Comparison of ENCODE assay signal across 14 cellular contexts in the genomic region with DNA sequence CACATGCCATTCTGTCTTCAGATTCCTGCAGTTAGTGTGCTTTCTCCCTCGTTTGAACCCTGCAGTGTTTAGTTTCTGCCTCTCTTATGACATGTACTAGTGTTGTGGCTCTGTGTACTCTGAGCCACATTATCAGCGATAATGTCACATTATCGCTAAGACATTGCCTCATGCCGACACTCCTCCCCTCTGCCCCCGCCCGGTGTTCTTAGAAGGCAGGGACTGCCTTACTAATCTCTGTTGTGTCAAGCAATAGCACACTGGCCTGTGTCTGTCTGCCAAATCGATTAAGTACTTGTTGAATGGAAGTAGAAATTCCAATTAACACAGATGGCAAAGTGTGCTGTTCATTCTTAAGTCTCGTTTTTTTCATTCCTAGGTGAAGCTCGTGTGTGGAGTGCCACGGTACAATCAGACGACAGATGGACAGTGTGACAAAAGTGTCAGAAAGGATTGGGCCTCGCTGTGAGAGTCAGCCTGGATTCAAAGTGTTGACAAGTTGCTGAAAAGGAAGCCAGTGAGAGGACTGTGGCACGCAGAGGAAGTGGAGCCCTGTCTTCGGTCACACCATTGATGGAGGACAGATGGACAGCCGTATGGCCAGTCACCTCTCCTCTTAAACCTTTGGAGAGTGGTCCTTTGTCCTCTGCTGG. TPM values are rescaled to one million over a fixed set of nuclear protein-coding genes. Genes with fewer than 3 reads are reported as not detected.
DNase-seq lines count a peak whose midpoint lies in the region; ATAC-seq, FAIRE-seq and TF ChIP-seq lines count a peak whose summit lies in the region.
"Had no signal": no experiment of that assay in that cellular context is flagged by ENCODE, and none has a peak within 500 bp of the region (broad histone marks: within the 10 kb centered on the region; RNA-seq: fewer than 3 reads in every experiment).

No MANE protein-coding gene starts in this region.

- no peaks in the 10 kb centered on the region for H3K79me1 ChIP-seq in H9 (ENCODE audit: insufficient read depth, low read depth, low read length, poor library complexity, severe bottlenecking)

- POLR2A ChIA-PET in GM12878 (lab: Charles Lee) = no interaction called here

- no peak overlapping the region for H2BK12ac ChIP-seq in H9 (ENCODE audit: insufficient read length, low read depth, low read length)

- H3K36me3 Mint-ChIP-seq in H9 (ENCODE audit: insufficient read depth in 1 of 3, low read depth in 3 of 3) = peaks cover 0 to 2% (median 0%) of the 10 kb centered on the region in 3 experiments; a peak in 2 of 7 replicates

- H4K5ac ChIP-seq in H9 (ENCODE audit: insufficient read length, low read depth, low read length) = no peak overlapping the region

- RAD21 ChIA-PET in GM12878 (lab: Charles Lee; ENCODE audit: unreplicated experiment) = no interaction called here

- TF ChIP-seq CTCF in GM12878 (IDR thresholded peaks at IDR 0.05 in 2 of 3, conservative IDR thresholded peaks at IDR 0.05 in 1 of 3; ENCODE audit: control insufficient read depth in 2 of 3, extremely low read depth in 1 of 3, insufficient read depth in 1 of 3, low read depth in 3 of 3, low read length in 3 of 3) = no peak
- TF ChIP-seq CTCF in gastrocnemius medialis (IDR thresholded peaks at IDR 0.05 in 4 of 5, conservative IDR thresholded peaks at IDR 0.05 in 1 of 5) = no peak
- TF ChIP-seq CTCF in H9 (conservative IDR thresholded peaks at IDR 0.05) = no peak

- H3K27me3 ChIP-seq in GM12878 (replicated peaks in 1 of 2; ENCODE audit: control insufficient read depth in 2 of 2, insufficient read depth in 2 of 2, low read length in 1 of 2) (no peaks in the 10 kb centered on the region), right cardiac atrium (ENCODE audit: control insufficient read depth, insufficient read depth) (no peaks in the 10 kb centered on the region), gastrocnemius medialis (no peaks in the 10 kb centered on the region), H9 (ENCODE audit: insufficient read depth, low read length) (no peaks in the 10 kb centered on the region)
- H3K27me3 ChIP-seq: foreskin keratinocyte had no signal

- SMC1A ChIA-PET in GM12878 (lab: Charles Lee; ENCODE audit: uncharacterized antibody, unreplicated experiment) = interaction anchor here (1.9 kb wide), 1 partner anchor 14 kb away, joined by 7 read pairs; no protein-coding TSS in a partner anchor

- WGBS in GM12878 (ENCODE audit: insufficient coverage, insufficient replicate concordance, low lambda C conversion rate, missing lambda C conversion rate) = 98% methylated on average over 15 of the region's 15 CpGs
- WGBS in right cardiac atrium = 40% methylated on average over 15 of the region's 15 CpGs
- WGBS in H9 (ENCODE audit: extremely low coverage, insufficient read length, low lambda C conversion rate) = no CpG with 5 or more reads among the region's 15 CpGs

- H3K27ac ChIP-seq in GM12878 (ENCODE audit: control insufficient read depth, insufficient read depth) (no peak overlapping the region), right cardiac atrium (ENCODE audit: low read length) (peak overlapping the region; percentile 71), gastrocnemius medialis (peak overlapping the region in 3 of 4 donors; percentile 51 to 63 (median 51)), H9 (ENCODE audit: insufficient read length, low read depth, low read length) (no peak overlapping the region)
- H3K27ac ChIP-seq: foreskin keratinocyte had no signal

- H3K23me2 ChIP-seq in H9 (ENCODE audit: insufficient read length, low read depth, low read length, poor library complexity, severe bottlenecking) = no peaks in the 10 kb centered on the region

- H3K9me3 ChIP-seq in GM12878 (replicated peaks; ENCODE audit: control insufficient read depth, insufficient read depth, low read length) (no peaks in the 10 kb centered on the region), right cardiac atrium (ENCODE audit: control insufficient read depth, low read length) (no peaks in the 10 kb centered on the region), gastrocnemius medialis (no peaks in the 10 kb centered on the region), H9 (ENCODE audit: control insufficient read depth, low read depth, low read length) (no peaks in the 10 kb centered on the region)

- H2BK5ac ChIP-seq in H9 (ENCODE audit: insufficient read length, low read length) = no peak overlapping the region

- no peak overlapping the region for H2AK5ac ChIP-seq in H9 (ENCODE audit: insufficient read length, low read length)

- peaks cover 3 to 8% of the 10 kb centered on the region in 2 experiments; a peak in 3 of 4 replicates for H3K36me3 ChIP-seq in GM12878 (ENCODE audit: control insufficient read depth in 2 of 2, insufficient read depth in 2 of 2, low read length in 1 of 2)
- peaks cover 0 to 23% of the 10 kb centered on the region in 2 donors for H3K36me3 ChIP-seq in gastrocnemius medialis

- no peak overlapping the region for H3K4me3 Mint-ChIP-seq in H9
- H3K4me3 Mint-ChIP-seq: mesothelial cell of epicardium; stimulated activated naive CD8-positive, alpha-beta T cell treated with anti-CD3 and anti-CD28 coated beads, Interleukin-15, Interleukin-2, amounts not matched to agents 100 ng/mL and 50 ng/mL, for 24 hours had no signal

- H4K20me1 ChIP-seq in GM12878 (ENCODE audit: control insufficient read depth, insufficient read depth) = peaks cover 3% of the 10 kb centered on the region; the same call in 1 of the 2 replicates
- H4K20me1 ChIP-seq in H9 (ENCODE audit: control insufficient read depth, insufficient read depth, insufficient read length) = no peaks in the 10 kb centered on the region

- no peak overlapping the region for H3K14ac ChIP-seq in H9 (ENCODE audit: insufficient read depth, low read length)

- no peak for FAIRE-seq in GM12878 (lab: Jason Lieb, UNC)

- no peak overlapping the region for H3T11ph ChIP-seq in H9 (ENCODE audit: low read length)

- TF ChIP-seq POLR2A in GM12878 (IDR thresholded peaks at IDR 0.05; ENCODE audit: low read depth, low read length) = no peak
- no peak for TF ChIP-seq POLR2A in gastrocnemius medialis (IDR thresholded peaks at IDR 0.05)
- TF ChIP-seq POLR2A in GM18505 (IDR thresholded peaks at IDR 0.05; ENCODE audit: borderline replicate concordance, extremely low read depth, insufficient read depth, insufficient read length) = no peak

- H2BK120ac ChIP-seq in H9 (ENCODE audit: low read depth, low read length, poor library complexity, severe bottlenecking) = no peak overlapping the region

- H3K9me3 Mint-ChIP-seq in H9 = no peaks in the 10 kb centered on the region
- H3K9me3 Mint-ChIP-seq: mesothelial cell of epicardium; stimulated activated naive CD8-positive, alpha-beta T cell treated with anti-CD3 and anti-CD28 coated beads, Interleukin-15, Interleukin-2, amounts not matched to agents 100 ng/mL and 50 ng/mL, for 24 hours had no signal

- H3K27ac Mint-ChIP-seq in H9 = no peak overlapping the region
- H3K27ac Mint-ChIP-seq: mesothelial cell of epicardium had no signal

- H2AFZ ChIP-seq in GM12878 (ENCODE audit: control insufficient read depth, low read depth, low read length) (no peak overlapping the region), H9 (ENCODE audit: low read length) (no peak overlapping the region)

- no peak overlapping the region for H2BK15ac ChIP-seq in H9 (ENCODE audit: low read depth, low read length)

- no peak for TF ChIP-seq EP300 in GM12878 (IDR thresholded peaks at IDR 0.05; ENCODE audit: borderline replicate concordance in 1 of 2, control insufficient read depth in 1 of 2, low read depth in 2 of 2, low read length in 2 of 2)

- no peak overlapping the region for H3K4me3 ChIP-seq in GM12878
- peak overlapping the region; percentile 6 for H3K4me3 ChIP-seq in right cardiac atrium (ENCODE audit: low read length)
- H3K4me3 ChIP-seq in gastrocnemius medialis = peak overlapping the region in 1 of 4 donors; percentile 9

- no peak overlapping the region for H3K18ac ChIP-seq in H9 (ENCODE audit: insufficient read length, low read depth, low read length)

- H3K4ac ChIP-seq in H9 (ENCODE audit: low read depth, low read length) = no peak overlapping the region

- peak; percentile 32 for DNase-seq in HuH-7 (ENCODE audit: low spot score)
- DNase-seq in GM12878 (ENCODE audit: low read depth, low spot score) = no peak
- peak; percentile 66 to 85 (median 74) for DNase-seq in right cardiac atrium
- no peak for DNase-seq in gastrocnemius medialis
- DNase-seq in H9 = no peak
- DNase-seq in SW480 (ENCODE audit: low spot score) = no peak
- DNase-seq: activated T-cell treated with anti-CD3 and anti-CD28 coated beads, Interleukin-2, amount 50 U/mL, for 1 hour; central memory CD4-positive, alpha-beta T cell; DMS 273 treated with DMSO at 0.1 percent for 48 hours had no signal

- TF ChIP-seq RAD21 in GM12878 (IDR thresholded peaks at IDR 0.05; ENCODE audit: insufficient read depth, low read depth, low read length) = no peak

- peaks cover 57% of the 10 kb centered on the region for H3K79me2 ChIP-seq in GM12878 (ENCODE audit: control insufficient read depth, insufficient read depth, low read length)
- peaks cover 2% of the 10 kb centered on the region; the same call in 1 of the 2 replicates for H3K79me2 ChIP-seq in H9 (ENCODE audit: insufficient read depth, low read length)

- BruUV-seq in GM12878 (replicated peaks; lab: Mats Ljungman, UMichigan) = no TSS peak

- no peak overlapping the region for H3K23ac ChIP-seq in H9 (ENCODE audit: insufficient read length, low read depth, low read length)

- H2BK20ac ChIP-seq in H9 (ENCODE audit: low read depth, low read length, poor library complexity, severe bottlenecking) = no peak overlapping the region

- peaks cover 2 to 4% of the 10 kb centered on the region in 2 experiments; a peak in 3 of 4 replicates for H3K4me1 Mint-ChIP-seq in H9

- ATAC-seq in GM12878 = no peak
- peak; percentile 89 to 93 for ATAC-seq in right cardiac atrium
- no peak for ATAC-seq in gastrocnemius medialis
- no peak for ATAC-seq in GM18505 (IDR thresholded peaks at IDR 0.05; ENCODE audit: unreplicated experiment)
- no peak for ATAC-seq in HG03457 (IDR thresholded peaks at IDR 0.05; ENCODE audit: unreplicated experiment)

- intact Hi-C loops in GM12878 (cut with micrococcal nuclease; ENCODE audit: unreplicated experiment) (no loop called here), right cardiac atrium (cut with DNase I) (no loop called here), gastrocnemius medialis (cut with DNase I; ENCODE audit: low total_unique reads) (loop anchor here (2.0 kb wide), 1 partner anchor 749 kb away; no protein-coding TSS in a partner anchor)

- no peak overlapping the region for H3K4me2 ChIP-seq in GM12878 (ENCODE audit: control insufficient read depth, insufficient read depth)
- no peak overlapping the region for H3K4me2 ChIP-seq in H9 (ENCODE audit: insufficient read depth, insufficient read length, low read length)

- H4K8ac ChIP-seq in H9 (replicated peaks; ENCODE audit: insufficient read length, low read depth, low read length) = no peak overlapping the region

- in situ Hi-C loops in GM12878 (cut with MboI) (no loop called here), gastrocnemius medialis (cut with MboI; ENCODE audit: low sequenced_read_pairs in 4 of 4) (no loop called here)

- H3K27me3 Mint-ChIP-seq in H9 (ENCODE audit: low read depth) = peaks cover 26% of the 10 kb centered on the region
- H3K27me3 Mint-ChIP-seq: stimulated activated naive CD8-positive, alpha-beta T cell treated with anti-CD3 and anti-CD28 coated beads, Interleukin-15, Interleukin-2, amounts not matched to agents 100 ng/mL and 50 ng/mL, for 24 hours had no signal

- H3K9ac ChIP-seq in GM12878 (ENCODE audit: control insufficient read depth, insufficient read depth, low read length) (no peak overlapping the region), H9 (ENCODE audit: extremely low read depth, insufficient read length, low read length) (no peak overlapping the region)

- H3K56ac ChIP-seq in H9 (ENCODE audit: insufficient read length, low read depth, low read length) = no peak overlapping the region

- CTCF ChIA-PET in GM12878 (lab: Yijun Ruan, JAX) = no interaction called here

- H4K91ac ChIP-seq in H9 (ENCODE audit: insufficient read length, low read depth, low read length) = no peak overlapping the region

- H3K4me1 ChIP-seq in GM12878 (ENCODE audit: control insufficient read depth, insufficient read depth, low read length) = peaks cover 3% of the 10 kb centered on the region; the same call in 1 of the 2 replicates
- peaks cover 33% of the 10 kb centered on the region for H3K4me1 ChIP-seq in right cardiac atrium (ENCODE audit: control insufficient read depth, insufficient read depth, low read length)
- peaks cover 66 to 79% of the 10 kb centered on the region in 2 donors for H3K4me1 ChIP-seq in gastrocnemius medialis
- H3K4me1 ChIP-seq in H9 (ENCODE audit: insufficient read depth, low read length) = no peaks in the 10 kb centered on the region

RNA-seq across cellular contexts. Expression of gene PIK3R1, which starts 10.5 kb away (rescaled TPM):
- 40.8 and 49.4 TPM in 2 replicates for total RNA-seq in GM12878 (2013; cell fraction: nucleolus; rRNA removed)
- total RNA-seq in GM12878 (2014; rRNA removed) (28.0 and 33.3 TPM in 2 replicates), GM12878 (2014; rRNA removed; fragmentation: Illumina TruSeq; extraction: Trizol) (30.1 and 34.9 TPM in 2 replicates), GM12878 (2021) (38.4 and 39.8 TPM in 2 replicates), right cardiac atrium (100 to 1,000 TPM in 3 of 4 donors, 10 to 100 TPM in 1; 64.9 to 170 (median 116) TPM), gastrocnemius medialis (100 to 1,000 TPM in 2 of 4 donors, 10 to 100 TPM in 2; 87.2 to 129 (median 100) TPM), H9 (2021) (10.6 and 11.3 TPM in 2 replicates)
- polyA plus RNA-seq in GM12878 (2011; ENCODE audit: low read depth) = 11.5 TPM
- polyA plus RNA-seq in GM12878 (2011; rRNA removed) (14.6 and 15.9 TPM in 2 replicates), GM12878 (2014; fragmentation: Illumina TruSeq; extraction: Trizol) (34.6 and 38.1 TPM in 2 replicates), GM12878 (2014; fragmentation: Nextera tagmentation; extraction: Ambion mirVana) (1 to 10 TPM; 7.8 to 8.0 TPM), GM12878 (2014; rRNA removed) (15.1 and 15.6 TPM in 2 replicates), GM12878 (2016; fragmentation: Nextera tagmentation; extraction: Ambion mirVana) (10 to 100 TPM; 14.0 to 15.4 TPM), right cardiac atrium (29.7 TPM)
- 6.9 and 10.1 TPM in 2 replicates for polyA plus RNA-seq in GM12878 (2011; cell fraction: cytosol; rRNA removed)
- polyA plus RNA-seq in GM12878 (2011; cell fraction: nucleus; rRNA removed) = 10.3 and 15.8 TPM in 2 replicates
- polyA plus RNA-seq in GM12878 (2012) = 15.8 and 22.1 TPM in 2 replicates
- polyA minus RNA-seq in GM12878 (2011; rRNA and poly(A)+ RNA removed) = 30.3 and 32.3 TPM in 2 replicates
- 19.0 and 24.7 TPM in 2 replicates for polyA minus RNA-seq in GM12878 (2011; cell fraction: cytosol; rRNA and poly(A)+ RNA removed)
- polyA minus RNA-seq in GM12878 (2011; cell fraction: nucleus; rRNA and poly(A)+ RNA removed) = 23.9 and 37.7 TPM in 2 replicates

Comparison
In these comparisons a context has a peak if more than half of its experiments do, and no peak if none do; other contexts are left out.
1. DNase-seq: peak in HuH-7 (single experiment) and right cardiac atrium (3 of 3); none in GM12878 (single experiment), gastrocnemius medialis (0 of 2), H9 (single experiment) and SW480 (single experiment).
2. ATAC-seq: peak in right cardiac atrium (2 of 2); none in GM12878 (single experiment), gastrocnemius medialis (0 of 2), GM18505 (single experiment) and HG03457 (single experiment).
3. H3K27ac ChIP-seq: peak in right cardiac atrium (single experiment) and gastrocnemius medialis (3 of 4); none in GM12878 (single experiment) and H9 (single experiment).